In the genomic region with DNA sequence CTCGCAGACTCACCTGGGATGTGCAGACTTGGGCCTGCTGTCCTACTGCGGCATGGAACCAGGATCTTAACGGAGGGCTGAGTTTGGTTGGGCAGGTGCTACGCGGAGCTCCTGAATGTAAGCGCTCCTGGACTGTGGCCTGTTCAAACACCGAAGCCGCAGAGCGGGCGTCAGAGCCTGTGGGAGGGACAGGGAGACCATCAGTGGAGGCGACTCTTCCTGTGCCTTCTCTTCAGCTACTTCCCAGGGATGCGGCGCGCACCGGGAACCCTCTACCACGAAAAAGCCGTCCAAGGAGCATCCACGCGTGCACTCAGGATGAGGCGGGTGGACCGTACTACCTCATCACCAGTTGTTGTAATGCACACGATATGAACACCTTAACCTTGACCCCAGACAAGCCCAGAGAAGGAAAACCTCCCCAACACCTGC, we compare ENCODE assay signal across 9 cellular contexts. TPM values are rescaled to one million over a fixed set of nuclear protein-coding genes. Genes with fewer than 3 reads are reported as not detected.
DNase-seq lines count a peak whose midpoint lies in the region; ATAC-seq and TF ChIP-seq lines count a peak whose summit lies in the region.
"Had no signal": no experiment of that assay in that cellular context is flagged by ENCODE, and none has a peak within 500 bp of the region (broad histone marks: within the 10 kb centered on the region; RNA-seq: fewer than 3 reads in every experiment).

No MANE protein-coding gene starts in this region.

- H3K9me2 ChIP-seq in DOHH2 (replicated peaks; ENCODE audit: control insufficient read depth, low read length), result no peaks in the 10 kb centered on the region

- H3K9me3 ChIP-seq in DOHH2 (ENCODE audit: control insufficient read depth, insufficient read depth, low read length), result no peaks in the 10 kb centered on the region

- 0 out of 2 replicates have a peak, but pooled peaks cover 17% of the 10 kb centered on the region for H4K20me1 ChIP-seq in DOHH2 (ENCODE audit: control insufficient read depth, insufficient read depth, low read depth, low read length)

- no peaks in the 10 kb centered on the region for H3K9me3 Mint-ChIP-seq in chondrocyte (ENCODE audit: low read depth)
- no peaks in the 10 kb centered on the region for H3K9me3 Mint-ChIP-seq in neural crest cell

- H3K27me3 ChIP-seq in DOHH2 (ENCODE audit: control insufficient read depth, low read length), result no peaks in the 10 kb centered on the region

- ATAC-seq in GM21526 (IDR thresholded peaks at IDR 0.05; ENCODE audit: low FRiP score, unreplicated experiment) (no peak), HG02678 (IDR thresholded peaks at IDR 0.05; ENCODE audit: unreplicated experiment) (no peak)

- peak overlapping the region; percentile 89 for H3K4me3 ChIP-seq in DOHH2 (ENCODE audit: low read length)

- peaks cover 3% of the 10 kb centered on the region; the same call in 1 of the 2 replicates for H3F3A ChIP-seq in DOHH2 (ENCODE audit: control insufficient read depth, insufficient read depth)

- H3K4me1 ChIP-seq in DOHH2 (ENCODE audit: control insufficient read depth, low read length), result peaks cover 27% of the 10 kb centered on the region

- H3K36me3 Mint-ChIP-seq in chondrocyte (ENCODE audit: low read depth), result peaks cover 19% of the 10 kb centered on the region
- peaks cover 11% of the 10 kb centered on the region for H3K36me3 Mint-ChIP-seq in neural crest cell (ENCODE audit: low read depth)

- H3K36me3 ChIP-seq in DOHH2 (ENCODE audit: control insufficient read depth, low read length), result peaks cover 65% of the 10 kb centered on the region

- DNase-seq in NCI-H2081 (lab: John Stamatoyannopoulos, UW), result peak; percentile 85 to 93
- no peak for DNase-seq in chondrocyte (ENCODE audit: low spot score)
- no peak for DNase-seq in neural crest cell (ENCODE audit: low read depth, low spot score)
- no peak for DNase-seq in retina
- no peak for DNase-seq in NOMO-1 treated with DMSO at 0.1 percent for 48 hours (lab: John Stamatoyannopoulos, UW; ENCODE audit: unreplicated experiment)
- DNase-seq: nucleus accumbens had no signal

- H3K27me3 Mint-ChIP-seq in chondrocyte (ENCODE audit: low read depth) (no peaks in the 10 kb centered on the region), neural crest cell (ENCODE audit: low read depth) (no peaks in the 10 kb centered on the region)

- H3K79me2 ChIP-seq in DOHH2 (ENCODE audit: control insufficient read depth, low read length), result peaks cover 69% of the 10 kb centered on the region

- TF ChIP-seq CTCF in DOHH2 (IDR thresholded peaks at IDR 0.05; ENCODE audit: low read depth, low read length, poor library complexity, severe bottlenecking) (no peak), chondrocyte (IDR thresholded peaks at IDR 0.05) (no peak), neural crest cell (conservative IDR thresholded peaks at IDR 0.05) (no peak)

- no peak overlapping the region for H3K27ac ChIP-seq in DOHH2 (ENCODE audit: low read depth, low read length)

- H3K4me3 Mint-ChIP-seq in chondrocyte (ENCODE audit: unreplicated experiment), result peak overlapping the region; percentile 86
- peak overlapping the region; percentile 90 for H3K4me3 Mint-ChIP-seq in neural crest cell

- H3K4me1 Mint-ChIP-seq in chondrocyte (ENCODE audit: low read depth) (peaks cover 32% of the 10 kb centered on the region), neural crest cell (peaks cover 24% of the 10 kb centered on the region)

- peak overlapping the region; percentile 84 for H3K4me2 ChIP-seq in DOHH2 (ENCODE audit: low read length)

- H3K27ac Mint-ChIP-seq in chondrocyte (ENCODE audit: unreplicated experiment) (peak overlapping the region; percentile 95), neural crest cell (ENCODE audit: unreplicated experiment) (no peak overlapping the region)

RNA-seq across cellular contexts. Expression of gene USP36, which starts 2.0 kb away (rescaled TPM):
- total RNA-seq in chondrocyte, result 45.1 to 51.2 TPM (median 49.6 TPM) in 3 replicates
- 59.0 and 63.2 TPM in 2 replicates for total RNA-seq in neural crest cell

RNA-seq across cellular contexts. Expression of gene CYTH1, which starts 56.5 kb away (rescaled TPM):
- total RNA-seq in chondrocyte (79.2 to 155 TPM (median 80.8 TPM) in 3 replicates), neural crest cell (26.8 and 27.7 TPM in 2 replicates)

Comparison
In these comparisons a context has a peak if more than half of its experiments do, and no peak if none do; other contexts are left out.
1. DNase-seq: peak in NCI-H2081 (2 of 2); none in chondrocyte (single experiment), neural crest cell (single experiment), retina (single experiment) and NOMO-1 treated with DMSO at 0.1 percent for 48 hours (single experiment).